In genomic region chrX:129961180-129962083, GRCh38 we compare ENCODE assay signal across 8 cellular contexts. TPM values are rescaled to one million over a fixed set of nuclear protein-coding genes. Genes with fewer than 3 reads are reported as not detected.
DNase-seq lines count a peak whose midpoint lies in the region; ATAC-seq and TF ChIP-seq lines count a peak whose summit lies in the region.

No MANE protein-coding gene starts in this region.

- peak overlapping the region; percentile 53 for H3K4me3 ChIP-seq in CD8-positive, alpha-beta T cell (ENCODE audit: low read depth, low read length)
- peak overlapping the region; percentile 32 for H3K4me3 ChIP-seq in rectal smooth muscle tissue (ENCODE audit: low read length)

- ATAC-seq in CD8-positive, alpha-beta T cell, result peak; percentile 91
- ATAC-seq in GM19025 (IDR thresholded peaks at IDR 0.05; ENCODE audit: low read depth, unreplicated experiment), result peak; percentile 81
- peak; percentile 90 for ATAC-seq in HG03095 (IDR thresholded peaks at IDR 0.05; ENCODE audit: unreplicated experiment)

- H3K4me3 Mint-ChIP-seq in CD8-positive, alpha-beta T cell, result peak overlapping the region; percentile 74
- peak overlapping the region; percentile 73 for H3K4me3 Mint-ChIP-seq in activated CD4-positive, alpha-beta memory T cell treated with anti-CD3 and anti-CD28 coated beads for 36 hours

- H3K36me3 ChIP-seq in CD8-positive, alpha-beta T cell (ENCODE audit: insufficient read depth, low read length), result no peaks in the 10 kb centered on the region
- H3K36me3 ChIP-seq in rectal smooth muscle tissue (ENCODE audit: control insufficient read depth, insufficient read depth, low read length), result no peaks in the 10 kb centered on the region

- CTCF ChIA-PET in CD8-positive, alpha-beta T cell (lab: Charles Lee), result interaction anchor here (1.1 to 3.2 kb wide), 4 partner anchors 15 to 99 kb away, joined by 3 to 11 read pairs (median 3); no protein-coding TSS in a partner anchor
- CTCF ChIA-PET in activated CD4-positive, alpha-beta memory T cell treated with anti-CD3 and anti-CD28 coated beads for 36 hours (lab: Charles Lee), result interaction anchor here (0.6 to 1.4 kb wide), 4 partner anchors 18 to 99 kb away, joined by 3 to 4 read pairs (median 3); no protein-coding TSS in a partner anchor

- TF ChIP-seq CTCF in CD8-positive, alpha-beta T cell (IDR thresholded peaks at IDR 0.05), result no peak

- H3K9ac ChIP-seq in rectal smooth muscle tissue (ENCODE audit: low read length), result no peak overlapping the region

- POLR2A ChIA-PET in CD8-positive, alpha-beta T cell (lab: Charles Lee), result interaction anchor here (0.7 to 2.5 kb wide), 6 partner anchors 9 to 131 kb away, joined by 3 to 9 read pairs (median 4); partner anchors contain the start of gene BCORL1
- POLR2A ChIA-PET in activated CD4-positive, alpha-beta memory T cell treated with anti-CD3 and anti-CD28 coated beads for 36 hours (lab: Charles Lee), result interaction anchor here (1.3 kb wide), 1 partner anchor 11 kb away, joined by 3 read pairs; no protein-coding TSS in a partner anchor

- peak overlapping the region; percentile 46 for H3K27ac ChIP-seq in CD8-positive, alpha-beta T cell (ENCODE audit: low read depth, low read length)
- H3K27ac ChIP-seq in rectal smooth muscle tissue (ENCODE audit: low read depth, low read length), result no peak overlapping the region

- no peaks in the 10 kb centered on the region for H3K9me3 Mint-ChIP-seq in CD8-positive, alpha-beta T cell
- no peaks in the 10 kb centered on the region for H3K9me3 Mint-ChIP-seq in activated CD4-positive, alpha-beta memory T cell treated with anti-CD3 and anti-CD28 coated beads for 36 hours

- no peaks in the 10 kb centered on the region for H3K27me3 Mint-ChIP-seq in CD8-positive, alpha-beta T cell (ENCODE audit: low read depth)
- no peaks in the 10 kb centered on the region for H3K27me3 Mint-ChIP-seq in activated CD4-positive, alpha-beta memory T cell treated with anti-CD3 and anti-CD28 coated beads for 36 hours

- no peaks in the 10 kb centered on the region for H3K27me3 ChIP-seq in CD8-positive, alpha-beta T cell (ENCODE audit: insufficient read depth, low read length)
- H3K27me3 ChIP-seq in rectal smooth muscle tissue (ENCODE audit: control insufficient read depth, insufficient read depth, low read length), result peaks cover 3% of the 10 kb centered on the region

- no peaks in the 10 kb centered on the region for H3K9me3 ChIP-seq in CD8-positive, alpha-beta T cell (ENCODE audit: low read length)

- H3K27ac Mint-ChIP-seq in CD8-positive, alpha-beta T cell, result peak overlapping the region; percentile 88
- peak overlapping the region; percentile 83 for H3K27ac Mint-ChIP-seq in activated CD4-positive, alpha-beta memory T cell treated with anti-CD3 and anti-CD28 coated beads for 36 hours

- H3K4me1 ChIP-seq in CD8-positive, alpha-beta T cell (ENCODE audit: insufficient read depth, low read length), result peaks cover 14% of the 10 kb centered on the region
- no peaks in the 10 kb centered on the region for H3K4me1 ChIP-seq in rectal smooth muscle tissue (ENCODE audit: control insufficient read depth, insufficient read depth, low read length)

- intact Hi-C loops in CD8-positive, alpha-beta T cell (cut with DNase I, micrococcal nuclease), result loop anchor here in 1 of 2 experiments (1.0 to 10.0 kb wide), 3 partner anchors 21 to 63 kb away; partner anchors contain the start of gene BCORL1
- intact Hi-C loops in activated CD4-positive, alpha-beta memory T cell treated with anti-CD3 and anti-CD28 coated beads for 36 hours (cut with micrococcal nuclease), result loop anchor here (1.0 kb wide), 1 partner anchor 21 kb away; the partner anchor contains the start of gene BCORL1

- peak; percentile 25 to 79 (median 56) for DNase-seq in CD8-positive, alpha-beta T cell
- DNase-seq in NCI-H524 (lab: John Stamatoyannopoulos, UW) (peak; percentile 49 to 66), glomerular visceral epithelial cell (ENCODE audit: extremely low spot score) (peak; percentile 56), 8988T (no peak)
- DNase-seq in activated CD4-positive, alpha-beta memory T cell treated with anti-CD3 and anti-CD28 coated beads for 36 hours, result peak; percentile 85

- H3K36me3 Mint-ChIP-seq in CD8-positive, alpha-beta T cell, result no peaks in the 10 kb centered on the region
- H3K36me3 Mint-ChIP-seq in activated CD4-positive, alpha-beta memory T cell treated with anti-CD3 and anti-CD28 coated beads for 36 hours, result no peaks in the 10 kb centered on the region

- peaks cover 27% of the 10 kb centered on the region for H3K4me1 Mint-ChIP-seq in CD8-positive, alpha-beta T cell (ENCODE audit: low read depth)
- H3K4me1 Mint-ChIP-seq in activated CD4-positive, alpha-beta memory T cell treated with anti-CD3 and anti-CD28 coated beads for 36 hours (ENCODE audit: low read depth), result peaks cover 18% of the 10 kb centered on the region

RNA-seq across cellular contexts. Expression of gene BCORL1, which starts 21.0 kb away (rescaled TPM):
- total RNA-seq in CD8-positive, alpha-beta T cell, result 1 to 10 TPM; 2.1 to 2.4 TPM
- total RNA-seq in activated CD4-positive, alpha-beta memory T cell treated with anti-CD3 and anti-CD28 coated beads for 36 hours, result 10 to 100 TPM in 1 of 2 experiments, 1 to 10 TPM in 1; 9.2 to 10.5 TPM

RNA-seq across cellular contexts. Expression of gene UTP14A, which starts 55.5 kb away (rescaled TPM):
- 10 to 100 TPM; 10.1 to 10.3 TPM for total RNA-seq in CD8-positive, alpha-beta T cell
- total RNA-seq in activated CD4-positive, alpha-beta memory T cell treated with anti-CD3 and anti-CD28 coated beads for 36 hours, result 10 to 100 TPM; 29.9 to 31.7 TPM
